In the genomic region with DNA sequence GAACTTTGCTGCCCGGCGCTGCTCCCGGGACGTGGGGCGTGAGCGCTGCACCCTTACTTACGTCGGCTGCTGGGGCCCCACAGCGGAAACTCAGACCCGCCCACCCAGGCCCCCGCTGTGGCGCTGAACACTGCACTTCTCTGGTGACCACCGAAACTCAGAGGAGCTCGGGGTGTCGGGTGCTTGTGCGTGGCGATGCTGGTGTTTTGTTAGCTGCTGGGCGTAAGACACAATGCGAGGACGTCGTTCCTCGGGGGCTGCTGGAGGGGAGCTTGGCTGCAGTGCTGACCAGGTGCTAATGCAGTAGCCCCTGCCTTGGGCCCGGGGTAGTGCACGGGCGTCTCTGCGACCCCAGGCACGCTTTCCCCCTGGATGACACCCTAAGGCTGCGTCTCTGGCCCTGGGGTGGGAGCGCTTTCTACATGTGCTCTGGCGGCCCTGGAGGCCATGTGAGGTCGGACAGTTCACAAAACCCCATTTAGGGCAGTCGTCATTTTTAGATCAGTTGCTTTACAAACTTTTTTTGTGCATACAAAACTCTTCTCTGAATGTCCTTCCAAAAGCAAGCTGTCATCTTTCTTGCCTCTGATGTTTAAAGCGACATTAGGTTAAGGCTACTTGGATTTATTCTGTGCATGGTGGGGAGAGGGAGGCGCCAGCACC, we compare ENCODE assay signal across 12 cellular contexts. TPM values are rescaled to one million over a fixed set of nuclear protein-coding genes. Genes with fewer than 3 reads are reported as not detected.
DNase-seq lines count a peak whose midpoint lies in the region; ATAC-seq, FAIRE-seq and TF ChIP-seq lines count a peak whose summit lies in the region.
"Had no signal": no experiment of that assay in that cellular context is flagged by ENCODE, and none has a peak within 500 bp of the region (broad histone marks: within the 10 kb centered on the region; RNA-seq: fewer than 3 reads in every experiment).

No MANE protein-coding gene starts in this region.

- H3K4me1 ChIP-seq in PC-9 (replicated peaks; ENCODE audit: insufficient read depth) (peaks cover 56% of the 10 kb centered on the region), H1 (replicated peaks in 1 of 4; ENCODE audit: control insufficient read depth in 3 of 4, insufficient read depth in 4 of 4, low read length in 3 of 4) (peaks cover 13 to 45% (median 32%) of the 10 kb centered on the region in 4 experiments), tibial nerve (peaks cover 0 to 69% (median 46%) of the 10 kb centered on the region in 4 donors)

- intact Hi-C loops in PC-9 (cut with micrococcal nuclease; ENCODE audit: unreplicated experiment) = loop anchor here (10.0 kb wide), 1 partner anchor 989 kb away; no protein-coding TSS in a partner anchor

- H3K14ac ChIP-seq in H1 (ENCODE audit: insufficient read length) = no peak overlapping the region

- no peak overlapping the region for H3K56ac ChIP-seq in H1 (replicated peaks; ENCODE audit: insufficient read length, low read depth, low read length)

- TF ChIP-seq EP300 in H1 (IDR thresholded peaks at IDR 0.05; ENCODE audit: borderline replicate concordance in 1 of 2, low read depth in 2 of 2, low read length in 2 of 2) (no peak), tibial nerve (IDR thresholded peaks at IDR 0.05) (no peak)

- H3K9me3 ChIP-seq in PC-9 (ENCODE audit: insufficient read depth, low read depth) (no peaks in the 10 kb centered on the region), H1 (ENCODE audit: insufficient read depth in 2 of 2, low read depth in 1 of 2, low read length in 1 of 2) (no peaks in the 10 kb centered on the region), tibial nerve (no peaks in the 10 kb centered on the region)
- H3K9me3 ChIP-seq: SJCRH30 had no signal

- H3K27ac ChIP-seq in PC-9 = peak overlapping the region; percentile 69
- H3K27ac ChIP-seq in H1 (ENCODE audit: low read depth, low read length) = 0 out of 2 replicates have a peak overlapping the region, but pooled peaks have one; percentile 60
- peak overlapping the region; percentile 90 to 100 (median 100) for H3K27ac ChIP-seq in tibial nerve

- TF ChIP-seq CTCF in PC-9 (conservative IDR thresholded peaks at IDR 0.05) = no peak
- TF ChIP-seq CTCF in H1 (IDR thresholded peaks at IDR 0.05; ENCODE audit: control extremely low read depth in 1 of 3, insufficient read depth in 1 of 3, low read depth in 1 of 3, low read length in 3 of 3) = no peak
- TF ChIP-seq CTCF in tibial nerve (IDR thresholded peaks at IDR 0.05) = no peak

- TF ChIP-seq POLR2A in H1 (IDR thresholded peaks at IDR 0.05; ENCODE audit: control extremely low read depth in 1 of 2, low read depth in 2 of 2, low read length in 2 of 2) (no peak), tibial nerve (IDR thresholded peaks at IDR 0.05) (no peak)

- H3K9me2 ChIP-seq in PC-9 (ENCODE audit: insufficient read depth) = no peaks in the 10 kb centered on the region

- no TSS peak for BruUV-seq in PC-9 (replicated peaks; lab: Mats Ljungman, UMichigan)

- peak overlapping the region in 2 of 10 donors; percentile 3 to 13 for H3K4me3 Mint-ChIP-seq in naive thymus-derived CD8-positive, alpha-beta T cell

- no peak overlapping the region for H2AK5ac ChIP-seq in H1 (ENCODE audit: low read depth, low read length)

- H3K27me3 Mint-ChIP-seq in naive thymus-derived CD8-positive, alpha-beta T cell = no peaks in the 10 kb centered on the region

- no peak overlapping the region for H3K4ac ChIP-seq in H1 (replicated peaks; ENCODE audit: insufficient read length, low read depth, low read length)

- H3K36me3 ChIP-seq in PC-9 (ENCODE audit: low read depth) (peaks cover 10% of the 10 kb centered on the region), H1 (ENCODE audit: control insufficient read depth in 2 of 4, insufficient read depth in 4 of 4, low read length in 3 of 4) (peaks cover 0 to 17% (median 0%) of the 10 kb centered on the region in 4 experiments; a peak in 4 of 8 replicates), tibial nerve (peaks cover 0 to 28% (median 0%) of the 10 kb centered on the region in 3 donors)
- H3K36me3 ChIP-seq: SJCRH30 had no signal

- H3K9ac ChIP-seq in H1 (replicated peaks in 1 of 4; ENCODE audit: extremely low read depth in 1 of 4, low read depth in 3 of 4, low read length in 3 of 4) = no peak overlapping the region

- DNase-seq in PC-9 (no peak), H1 (ENCODE audit: low read depth in 1 of 2, low spot score in 2 of 2) (no peak), tibial nerve (ENCODE audit: low spot score in 2 of 2) (no peak), HT-29 (ENCODE audit: low spot score) (no peak)
- DNase-seq in naive thymus-derived CD8-positive, alpha-beta T cell = no peak
- DNase-seq in stimulated activated CD4-positive, alpha-beta T cell treated with anti-CD3 and anti-CD28 coated beads, Interleukin-4, amount 100 ng/mL, for 4 hours = no peak
- DNase-seq: GF-D8, NCI-H1694, SJCRH30 had no signal

- no peak overlapping the region for H3K18ac ChIP-seq in H1 (ENCODE audit: extremely low read depth, low read length)

- H3K4me3 ChIP-seq in PC-9 (peak overlapping the region; percentile 53; the same call in 1 of the 2 replicates), H1 (ENCODE audit: extremely low read depth in 1 of 4, insufficient read depth in 2 of 4, low read depth in 3 of 4, low read length in 4 of 4) (peak overlapping the region in 1 of 4 experiments; percentile 36; a peak in 1 of 8 replicates), tibial nerve (peak overlapping the region in 2 of 4 donors; percentile 38 to 61)

- no peak for ATAC-seq in naive thymus-derived CD8-positive, alpha-beta T cell
- no peak for ATAC-seq in GM19351 (IDR thresholded peaks at IDR 0.05; ENCODE audit: unreplicated experiment)

- H4K91ac ChIP-seq in H1 (replicated peaks; ENCODE audit: insufficient read length, low read length) = peak overlapping the region; percentile 26

- no peaks in the 10 kb centered on the region for H3K27me3 ChIP-seq in PC-9 (ENCODE audit: insufficient read depth, low read depth)
- no peaks in the 10 kb centered on the region; a peak in 2 of 7 replicates for H3K27me3 ChIP-seq in H1 (replicated peaks in 1 of 4; ENCODE audit: control insufficient read depth in 3 of 4, extremely low read depth in 1 of 4, insufficient read depth in 3 of 4, low read length in 3 of 4)
- no peaks in the 10 kb centered on the region for H3K27me3 ChIP-seq in tibial nerve
- H3K27me3 ChIP-seq: SJCRH30 had no signal

- H3K4me2 ChIP-seq in PC-9 (peak overlapping the region; percentile 85), H1 (ENCODE audit: insufficient read depth in 1 of 2, low read depth in 2 of 2, low read length in 2 of 2) (peak overlapping the region; percentile 4 to 63; a peak in 2 of 4 replicates)

- H4K5ac ChIP-seq in H1 (ENCODE audit: insufficient read length, low read depth, low read length) = no peak overlapping the region

- H3K79me2 ChIP-seq in PC-9 (ENCODE audit: low read depth) (peaks cover 84% of the 10 kb centered on the region), H1 (ENCODE audit: control insufficient read depth in 1 of 2, insufficient read depth in 2 of 2, low read length in 2 of 2) (peaks cover 0 to 71% of the 10 kb centered on the region in 2 experiments; a peak in 3 of 4 replicates)

- no peaks in the 10 kb centered on the region for H3K9me3 Mint-ChIP-seq in naive thymus-derived CD8-positive, alpha-beta T cell

- peaks cover 43% of the 10 kb centered on the region for H3F3A ChIP-seq in PC-9 (ENCODE audit: insufficient read depth, low read depth)

- no peak overlapping the region for H2BK20ac ChIP-seq in H1 (ENCODE audit: low read length)

- 85% methylated on average over 31 of the region's 34 CpGs; no CpG with 5 or more reads in 1 of the 2 experiments for WGBS in H1 (ENCODE audit: extremely low coverage in 1 of 2, insufficient coverage in 1 of 2, insufficient read length in 1 of 2, insufficient replicate concordance in 2 of 2, low coverage in 1 of 2, low lambda C conversion rate in 2 of 2, missing lambda C conversion rate in 1 of 2), 2 experiments
- 66 to 75% methylated on average over 17 to 34 of the region's 34 CpGs for WGBS in tibial nerve, 2 donors

- H2BK5ac ChIP-seq in H1 (ENCODE audit: low read depth, low read length) = peak overlapping the region; percentile 86

- H3K23me2 ChIP-seq in H1 (ENCODE audit: low read depth, low read length) = peaks cover 5% of the 10 kb centered on the region; the same call in 1 of the 2 replicates

- H4K8ac ChIP-seq in H1 (ENCODE audit: extremely low read depth, insufficient read depth, low read length) = no peak overlapping the region

- POLR2A ChIA-PET in PC-9 (lab: Charles Lee; ENCODE audit: unreplicated experiment) (interaction anchor here (0.7 to 1.6 kb wide), 2 partner anchors 20 to 91 kb away, joined by 3 to 13 read pairs; a partner anchor contains a TSS), H1 (lab: Charles Lee; ENCODE audit: partially characterized antibody) (interaction anchor here (1.0 to 4.9 kb wide), 4 partner anchors 8 to 30 kb away, joined by 3 to 26 read pairs (median 6); no protein-coding TSS in a partner anchor)
- POLR2A ChIA-PET in naive thymus-derived CD8-positive, alpha-beta T cell (lab: Charles Lee) = interaction anchor here (2.6 kb wide), 1 partner anchor 25 kb away, joined by 8 read pairs; no protein-coding TSS in a partner anchor

- H2BK15ac ChIP-seq in H1 (ENCODE audit: low read length) = 0 out of 2 replicates have a peak overlapping the region, but pooled peaks have one; percentile 18

- peaks cover 19 to 40% (median 34%) of the 10 kb centered on the region in 4 donors for H3K4me1 Mint-ChIP-seq in naive thymus-derived CD8-positive, alpha-beta T cell

- no peak for FAIRE-seq in H1 (lab: Jason Lieb, UNC)
- FAIRE-seq: colon had no signal

- peaks cover 22% of the 10 kb centered on the region for H3K79me1 ChIP-seq in H1 (ENCODE audit: low read depth, low read length)

- no peak overlapping the region for H3K23ac ChIP-seq in H1 (ENCODE audit: insufficient read length)

- H2BK120ac ChIP-seq in H1 (replicated peaks; ENCODE audit: low read depth, low read length) = no peak overlapping the region

- peaks cover 80% of the 10 kb centered on the region for H4K20me1 ChIP-seq in PC-9 (ENCODE audit: insufficient read depth)
- peaks cover 15 to 26% of the 10 kb centered on the region in 2 experiments for H4K20me1 ChIP-seq in H1 (replicated peaks in 1 of 2; ENCODE audit: control insufficient read depth in 1 of 2, insufficient read depth in 2 of 2, low read length in 2 of 2)

- H2AFZ ChIP-seq in PC-9 (no peak overlapping the region), H1 (ENCODE audit: low read length) (no peak overlapping the region)

- CTCF ChIA-PET in PC-9 (lab: Charles Lee) = interaction anchor here (0.6 to 0.7 kb wide), 2 partner anchors 25 to 27 kb away, joined by 6 to 12 read pairs; no protein-coding TSS in a partner anchor
- CTCF ChIA-PET in H1 (lab: Charles Lee; ENCODE audit: partially characterized antibody) = interaction anchor here (0.6 to 3.7 kb wide), 5 partner anchors 9 to 327 kb away, joined by 3 to 18 read pairs (median 8); a partner anchor contains a TSS

- H2BK12ac ChIP-seq in H1 (ENCODE audit: low read depth, low read length) = peak overlapping the region; percentile 90; the same call in 1 of the 2 replicates

- TF ChIP-seq RAD21 in H1 (IDR thresholded peaks at IDR 0.05 in 1 of 2, conservative IDR thresholded peaks at IDR 0.05 in 1 of 2; ENCODE audit: low read depth in 2 of 2, low read length in 2 of 2) = no peak

- H3K27ac Mint-ChIP-seq in naive thymus-derived CD8-positive, alpha-beta T cell = peak overlapping the region in 6 of 10 donors; percentile 44 to 92 (median 70)

- H3K36me3 Mint-ChIP-seq in naive thymus-derived CD8-positive, alpha-beta T cell = peaks cover 0 to 33% (median 0%) of the 10 kb centered on the region in 3 donors

RNA-seq across cellular contexts. Expression of a gene that starts 5.7 kb away (rescaled TPM):
- total RNA-seq in PC-9 (2021) = 43.1 and 70.8 TPM in 2 replicates
- 16.8 and 17.3 TPM in 2 replicates for total RNA-seq in H1 (2021; fragmentation: NEBNext Ultra II Directional; extraction: Animal tissue kit (Norgen Biotek cat#: 25700))
- 5.5 and 6.9 TPM in 2 replicates for polyA plus RNA-seq in H1 (2011; rRNA removed)
- 7.6 TPM for polyA plus RNA-seq in H1 (2011; cell fraction: cytosol; rRNA removed)
- 27.0 TPM for polyA plus RNA-seq in H1 (2011; cell fraction: nucleus; rRNA removed)
- 9.8 to 15.5 TPM (median 13.5 TPM) in 4 replicates for polyA plus RNA-seq in H1 (2012, experiment 1 of 2)
- polyA plus RNA-seq in H1 (2012, experiment 2 of 2) = 8.5 TPM
- polyA plus RNA-seq in H1 (2013, experiment 1 of 2) = 7.6 TPM
- 7.8 TPM for polyA plus RNA-seq in H1 (2013, experiment 2 of 2)
- polyA minus RNA-seq in H1 (2011; rRNA and poly(A)+ RNA removed) = 2.3 and 2.4 TPM in 2 replicates
- polyA minus RNA-seq in H1 (2011; cell fraction: cytosol; rRNA and poly(A)+ RNA removed) = 8.1 TPM
- 7.7 TPM for polyA minus RNA-seq in H1 (2011; cell fraction: nucleus; rRNA and poly(A)+ RNA removed)
- total RNA-seq in naive thymus-derived CD8-positive, alpha-beta T cell = 10 to 100 TPM; 55.1 to 56.1 TPM
- polyA plus RNA-seq in naive thymus-derived CD8-positive, alpha-beta T cell = under 1 TPM; 0.33 to 0.56 (median 0.46) TPM
- total RNA-seq in tibial nerve = 100 to 1,000 TPM in 2 of 4 donors, 10 to 100 TPM in 2; 41.3 to 117 (median 74.5) TPM
- total RNA-seq in HT-29 (2014; rRNA removed; shearing (Covaris generic)) = 92.6 and 95.0 TPM in 2 replicates

RNA-seq across cellular contexts. Expression of a gene that starts 19.8 kb away (rescaled TPM):
- 21.4 TPM in 2 replicates for total RNA-seq in PC-9 (2021)
- total RNA-seq in H1 (2021; fragmentation: NEBNext Ultra II Directional; extraction: Animal tissue kit (Norgen Biotek cat#: 25700)) = 1.5 and 1.8 TPM in 2 replicates
- polyA plus RNA-seq in H1 (2011; rRNA removed) = 2.1 and 3.0 TPM in 2 replicates
- polyA plus RNA-seq in H1 (2011; cell fraction: cytosol; rRNA removed) = 2.0 TPM
- 11.1 TPM for polyA plus RNA-seq in H1 (2011; cell fraction: nucleus; rRNA removed)
- 1.0 to 1.7 TPM (median 1.3 TPM) in 4 replicates for polyA plus RNA-seq in H1 (2012, experiment 1 of 2)
- 0.89 TPM for polyA plus RNA-seq in H1 (2012, experiment 2 of 2)
- 1.6 TPM for polyA plus RNA-seq in H1 (2013, experiment 1 of 2)
- 1.3 TPM for polyA plus RNA-seq in H1 (2013, experiment 2 of 2)
- polyA minus RNA-seq in H1 (2011; rRNA and poly(A)+ RNA removed) = 1.5 and 2.9 TPM in 2 replicates
- 2.5 TPM for polyA minus RNA-seq in H1 (2011; cell fraction: cytosol; rRNA and poly(A)+ RNA removed)
- polyA minus RNA-seq in H1 (2011; cell fraction: nucleus; rRNA and poly(A)+ RNA removed) = 5.4 TPM
- total RNA-seq in naive thymus-derived CD8-positive, alpha-beta T cell = not detected
- polyA plus RNA-seq in naive thymus-derived CD8-positive, alpha-beta T cell = under 1 TPM in 1 of 3 donors, not detected in 2; 0.04 TPM
- 1 to 10 TPM in 1 of 4 donors, under 1 TPM in 1, not detected in 2; 0.66 to 2.5 TPM for total RNA-seq in tibial nerve
- total RNA-seq in HT-29 (2014; rRNA removed; shearing (Covaris generic)) = 47.2 and 50.9 TPM in 2 replicates
- total RNA-seq: activated CD8-positive, alpha-beta memory T cell treated with anti-CD3 and anti-CD28 coated beads for 36 hours; SJCRH30 had no signal

RNA-seq across cellular contexts. Expression of a gene that starts 32.0 kb away (rescaled TPM):
- total RNA-seq in PC-9 (2021) = 124 and 170 TPM in 2 replicates
- 104 and 116 TPM in 2 replicates for total RNA-seq in H1 (2021; fragmentation: NEBNext Ultra II Directional; extraction: Animal tissue kit (Norgen Biotek cat#: 25700))
- 76.9 and 115 TPM in 2 replicates for polyA plus RNA-seq in H1 (2011; rRNA removed)
- polyA plus RNA-seq in H1 (2011; cell fraction: cytosol; rRNA removed) = 49.6 TPM
- 250 TPM for polyA plus RNA-seq in H1 (2011; cell fraction: nucleus; rRNA removed)
- polyA plus RNA-seq in H1 (2012, experiment 1 of 2) = 41.9 to 92.6 TPM (median 87.4 TPM) in 4 replicates
- polyA plus RNA-seq in H1 (2012, experiment 2 of 2) = 126 TPM
- polyA plus RNA-seq in H1 (2013, experiment 1 of 2) = 56.2 TPM
- polyA plus RNA-seq in H1 (2013, experiment 2 of 2) = 50.8 TPM
- 37.2 and 46.1 TPM in 2 replicates for polyA minus RNA-seq in H1 (2011; rRNA and poly(A)+ RNA removed)
- 61.9 TPM for polyA minus RNA-seq in H1 (2011; cell fraction: cytosol; rRNA and poly(A)+ RNA removed)
- polyA minus RNA-seq in H1 (2011; cell fraction: nucleus; rRNA and poly(A)+ RNA removed) = 96.2 TPM
- 100 to 1,000 TPM; 129 to 136 TPM for total RNA-seq in naive thymus-derived CD8-positive, alpha-beta T cell
- 10 to 100 TPM in 2 of 3 donors, 1 to 10 TPM in 1; 9.1 to 24.6 (median 18.5) TPM for polyA plus RNA-seq in naive thymus-derived CD8-positive, alpha-beta T cell
- 10 to 100 TPM; 45.7 to 81.6 (median 52.3) TPM for total RNA-seq in tibial nerve
- 117 and 141 TPM in 2 replicates for total RNA-seq in HT-29 (2014; rRNA removed; shearing (Covaris generic))

RNA-seq across cellular contexts. Expression of a gene that starts 33.6 kb away (rescaled TPM):
- total RNA-seq in PC-9 (2021) = 63.3 and 78.9 TPM in 2 replicates
- 30.2 and 32.0 TPM in 2 replicates for total RNA-seq in H1 (2021; fragmentation: NEBNext Ultra II Directional; extraction: Animal tissue kit (Norgen Biotek cat#: 25700))
- polyA plus RNA-seq in H1 (2011; rRNA removed) = 62.0 and 69.8 TPM in 2 replicates
- polyA plus RNA-seq in H1 (2011; cell fraction: cytosol; rRNA removed) = 85.4 TPM
- polyA plus RNA-seq in H1 (2011; cell fraction: nucleus; rRNA removed) = 57.2 TPM
- 36.8 to 57.3 TPM (median 50.2 TPM) in 4 replicates for polyA plus RNA-seq in H1 (2012, experiment 1 of 2)
- polyA plus RNA-seq in H1 (2012, experiment 2 of 2) = 57.9 TPM
- 21.9 TPM for polyA plus RNA-seq in H1 (2013, experiment 1 of 2)
- 20.0 TPM for polyA plus RNA-seq in H1 (2013, experiment 2 of 2)
- 10.6 and 11.2 TPM in 2 replicates for polyA minus RNA-seq in H1 (2011; rRNA and poly(A)+ RNA removed)
- polyA minus RNA-seq in H1 (2011; cell fraction: cytosol; rRNA and poly(A)+ RNA removed) = 13.8 TPM
- 9.8 TPM for polyA minus RNA-seq in H1 (2011; cell fraction: nucleus; rRNA and poly(A)+ RNA removed)
- 10 to 100 TPM; 24.3 to 26.1 TPM for total RNA-seq in naive thymus-derived CD8-positive, alpha-beta T cell
- polyA plus RNA-seq in naive thymus-derived CD8-positive, alpha-beta T cell = 10 to 100 TPM; 43.5 to 45.8 (median 45.4) TPM
- total RNA-seq in tibial nerve = 10 to 100 TPM; 36.3 to 42.3 (median 39.5) TPM
- 129 and 149 TPM in 2 replicates for total RNA-seq in HT-29 (2014; rRNA removed; shearing (Covaris generic))
